ENCODE assay signal across 8 cellular contexts in genomic region chr1:70410604-70411359, GRCh38. TPM values are rescaled to one million over a fixed set of nuclear protein-coding genes. Genes with fewer than 3 reads are reported as not detected.
DNase-seq lines count a peak whose midpoint lies in the region; ATAC-seq and TF ChIP-seq lines count a peak whose summit lies in the region.

Gene CTH (plus strand): TSS chr1:70411268. CDS start chr1:70411416, 148 bp downstream.

- TF ChIP-seq EP300 in Ishikawa (IDR thresholded peaks at IDR 0.05; ENCODE audit: borderline replicate concordance) = no peak

- intact Hi-C loops in PC-3 (cut with micrococcal nuclease) = loop anchor here (1.0 to 5.0 kb wide), 4 partner anchors 38 to 203 kb away; partner anchors contain the start of genes ANKRD13C and LRRC40

- peak; percentile 99 for TF ChIP-seq POLR2A in erythroblast (IDR thresholded peaks at IDR 0.05; ENCODE audit: low read length)

- no peak; the same call in 1 of the 2 replicates for TF ChIP-seq RAD21 in Ishikawa (IDR thresholded peaks at IDR 0.05; ENCODE audit: low read depth)

- peaks cover 6% of the 10 kb centered on the region for H3K36me3 Mint-ChIP-seq in activated T-cell treated with anti-CD3 and anti-CD28 coated beads, Interleukin-2, amount 50 U/mL, for 24 hours (ENCODE audit: low read depth)

- H3K36me3 ChIP-seq in PC-3 (ENCODE audit: low read depth, low read length) (peaks cover 4% of the 10 kb centered on the region; the same call in 1 of the 2 replicates), mucosa of rectum (ENCODE audit: control insufficient read depth in 2 of 2, insufficient read depth in 2 of 2, low read length in 2 of 2) (no peaks in the 10 kb centered on the region)

- CTCF ChIA-PET in PC-3 (lab: Charles Lee) = interaction anchor here (0.6 to 1.2 kb wide), 2 partner anchors 18 to 188 kb away, joined by 3 to 6 read pairs; no protein-coding TSS in a partner anchor

- POLR2A ChIA-PET in PC-3 (lab: Charles Lee; ENCODE audit: unreplicated experiment) = interaction anchor here (0.5 to 2.2 kb wide), 13 partner anchors 12 to 190 kb away, joined by 3 to 22 read pairs (median 4); partner anchors contain the start of genes ANKRD13C and SRSF11

- H4K20me1 ChIP-seq in PC-3 (ENCODE audit: low read length) = peaks cover 4% of the 10 kb centered on the region; the same call in 1 of the 2 replicates

- no peak for TF ChIP-seq CTCF in PC-3 (conservative IDR thresholded peaks at IDR 0.05; ENCODE audit: low read depth, low read length)

- H3K9me2 ChIP-seq in PC-3 (replicated peaks; ENCODE audit: low read length) = no peaks in the 10 kb centered on the region

- no peaks in the 10 kb centered on the region for H3F3A ChIP-seq in PC-3 (ENCODE audit: low read length, unreplicated experiment)

- H3K4me2 ChIP-seq in PC-3 (ENCODE audit: low read length) = peak within 1 kb of the TSS; percentile 94

- H3K9me3 Mint-ChIP-seq in activated T-cell treated with anti-CD3 and anti-CD28 coated beads, Interleukin-2, amount 50 U/mL, for 24 hours = no peaks in the 10 kb centered on the region

- H2AFZ ChIP-seq in PC-3 (ENCODE audit: low read length) = peak within 1 kb of the TSS; percentile 75

- no peaks in the 10 kb centered on the region for H3K9me3 ChIP-seq in PC-3 (ENCODE audit: low read length)
- no peaks in the 10 kb centered on the region for H3K9me3 ChIP-seq in mucosa of rectum (ENCODE audit: control insufficient read depth in 2 of 2, low read length in 2 of 2)

- peak within 1 kb of the TSS; percentile 94 for H3K4me3 Mint-ChIP-seq in activated T-cell treated with anti-CD3 and anti-CD28 coated beads, Interleukin-2, amount 50 U/mL, for 24 hours

- TSS peak; percentile 96 for BruUV-seq in PC-3 (replicated peaks; lab: Mats Ljungman, UMichigan)

- peak; percentile 96 for ATAC-seq in GM21576 (IDR thresholded peaks at IDR 0.05; ENCODE audit: unreplicated experiment)
- ATAC-seq in PC-3 = peak; percentile 95

- H3K4me1 ChIP-seq in PC-3 (ENCODE audit: insufficient read depth, low read length) (peaks cover 11% of the 10 kb centered on the region; the same call in 1 of the 2 replicates), mucosa of rectum (ENCODE audit: control insufficient read depth in 2 of 2, insufficient read depth in 2 of 2, low read length in 2 of 2) (peaks cover 7 to 10% of the 10 kb centered on the region in 2 donors)

- peak within 1 kb of the TSS; percentile 96 for H3K27ac Mint-ChIP-seq in activated T-cell treated with anti-CD3 and anti-CD28 coated beads, Interleukin-2, amount 50 U/mL, for 24 hours

- DNase-seq in DMS153 (lab: John Stamatoyannopoulos, UW) (peak; percentile 90), PC-3 (peak; percentile 98), erythroblast (lab: John Stamatoyannopoulos, UW) (peak; percentile 98 to 99)
- DNase-seq in activated T-cell treated with anti-CD3 and anti-CD28 coated beads, Interleukin-2, amount 50 U/mL, for 24 hours = peak; percentile 93
- peak; percentile 93 for DNase-seq in stimulated activated CD8-positive, alpha-beta memory T cell treated with anti-CD3 and anti-CD28 coated beads, Interleukin-4, amount 100 ng/mL, for 48 hours

- H3K27me3 ChIP-seq in PC-3 (ENCODE audit: low read length) (no peaks in the 10 kb centered on the region), mucosa of rectum (ENCODE audit: control insufficient read depth in 2 of 2, insufficient read depth in 2 of 2, low read length in 2 of 2) (no peaks in the 10 kb centered on the region)

- H3K27ac ChIP-seq in PC-3 (ENCODE audit: low read length) = peak within 1 kb of the TSS; percentile 73
- peak within 1 kb of the TSS; percentile 98 to 99 for H3K27ac ChIP-seq in mucosa of rectum (ENCODE audit: low read depth in 2 of 2, low read length in 2 of 2)

- H3K4me3 ChIP-seq in PC-3 (ENCODE audit: low read length) (peak within 1 kb of the TSS; percentile 88), mucosa of rectum (ENCODE audit: low read length in 2 of 2) (peak within 1 kb of the TSS; percentile 80 to 99)

- H3K9ac ChIP-seq in PC-3 (ENCODE audit: low read length) (peak within 1 kb of the TSS; percentile 76), mucosa of rectum (ENCODE audit: low read depth in 1 of 2, low read length in 2 of 2) (peak within 1 kb of the TSS; percentile 91 to 98)

- H3K27me3 Mint-ChIP-seq in activated T-cell treated with anti-CD3 and anti-CD28 coated beads, Interleukin-2, amount 50 U/mL, for 24 hours = peaks cover 3% of the 10 kb centered on the region

- H3K4me1 Mint-ChIP-seq in activated T-cell treated with anti-CD3 and anti-CD28 coated beads, Interleukin-2, amount 50 U/mL, for 24 hours (ENCODE audit: low read depth) = peaks cover 25% of the 10 kb centered on the region

- peaks cover 34% of the 10 kb centered on the region for H3K79me2 ChIP-seq in PC-3 (ENCODE audit: low read length)

TF ChIP-seq in Ishikawa, 13 proteins besides CTCF, POLR2A, EP300 and RAD21:
- TF ChIP-seq TEAD4 (IDR thresholded peaks at IDR 0.05) (peak; percentile 68), TAF1 (IDR thresholded peaks at IDR 0.05; ENCODE audit: low read depth) (peak; percentile 74), YY1 (IDR thresholded peaks at IDR 0.05; ENCODE audit: low read depth) (peak; percentile 82), EGR1 (IDR thresholded peaks at IDR 0.05) (no peak), CREB1 (IDR thresholded peaks at IDR 0.05; ENCODE audit: low read depth) (peak; percentile 80), CEBPB (IDR thresholded peaks at IDR 0.05) (peak; percentile 11; the same call in 1 of the 2 replicates), TCF12 (IDR thresholded peaks at IDR 0.05; ENCODE audit: low read depth) (peak; percentile 13; the same call in 1 of the 2 replicates), MAX (IDR thresholded peaks at IDR 0.05) (no peak; the same call in 1 of the 2 replicates)

RNA-seq across cellular contexts. Expression of gene CTH, which starts in this region (rescaled TPM):
- 8.5 and 13.2 TPM in 2 replicates for total RNA-seq in PC-3 (2014; rRNA removed)

Comparison
In these comparisons a context has a peak if more than half of its experiments do, and no peak if none do; other contexts are left out.
1. Peak in every context shown above with its lines: DNase-seq, ATAC-seq, H3K4me3 ChIP-seq and H3K27ac ChIP-seq.